ENCODE assay signal across 1 cellular context in genomic region chr14:61146896-61147295, GRCh38.
TF ChIP-seq lines count a peak whose summit lies in the region.

No MANE protein-coding gene starts in this region.

TF ChIP-seq in GM23338, 12 proteins besides CTCF, POLR2A, EP300 and RAD21:
- TF ChIP-seq ETS1 (IDR thresholded peaks at IDR 0.05), result no peak
- TF ChIP-seq STAT1 (IDR thresholded peaks at IDR 0.05; ENCODE audit: unreplicated experiment), result no peak
